ENCODE assay signal across 32 cellular contexts in the genomic region with DNA sequence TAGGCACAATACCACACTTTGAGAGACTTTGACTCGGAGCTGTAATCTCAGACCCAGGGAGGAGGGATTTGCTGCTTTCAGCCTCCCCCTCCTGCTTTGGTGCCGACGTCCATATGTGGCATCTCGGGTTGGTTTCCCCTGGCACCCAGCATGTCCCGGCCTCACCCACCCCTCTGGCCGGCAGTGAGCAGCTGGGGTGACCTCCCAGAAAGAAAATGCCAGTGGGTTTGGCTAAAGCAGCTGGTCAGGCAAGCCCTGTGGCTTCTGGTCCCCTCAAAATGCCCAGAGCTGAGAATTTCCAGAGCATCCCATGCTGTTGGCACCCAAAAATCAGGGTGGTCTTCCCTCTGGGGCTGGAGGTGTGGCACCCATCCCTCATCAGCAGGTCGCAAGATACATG.
"Had no signal": no experiment of that assay in that cellular context is flagged by ENCODE, and none has a peak within 500 bp of the region (broad histone marks: within the 10 kb centered on the region; RNA-seq: fewer than 3 reads in every experiment).

No MANE protein-coding gene starts in this region.

- H3K27me3 ChIP-seq: ascending aorta, brain microvascular endothelial cell, left lung, neutrophil, pancreas, vagina had no signal

- H3K36me3 Mint-ChIP-seq: activated naive CD4-positive, alpha-beta T cell treated with anti-CD3 and anti-CD28 coated beads, Interleukin-2, amount 50 U/mL, for 72 hours; immature natural killer cell; naive B cell had no signal

- H3K4me1 Mint-ChIP-seq: immature natural killer cell had no signal

- H3K9me3 ChIP-seq: ascending aorta, left lung, mucosa of descending colon, neutrophil, pancreas, prostate gland, vagina had no signal

- H3K36me3 ChIP-seq: ascending aorta, brain microvascular endothelial cell, left lung, neutrophil, prostate gland, vagina had no signal

- ATAC-seq: activated naive CD4-positive, alpha-beta T cell treated with anti-CD3 and anti-CD28 coated beads, Interleukin-2, amount 50 U/mL, for 72 hours; activated T-cell treated with anti-CD3 and anti-CD28 coated beads, Interleukin-2, amount 50 U/mL, for 72 hours; esophagus mucosa; left lung; mucosa of descending colon; pancreas; right cardiac atrium; stimulated activated naive CD8-positive, alpha-beta T cell treated with anti-CD3 and anti-CD28 coated beads, Interleukin-15, Interleukin-2, amounts not matched to agents 100 U/mL and 50 U/mL, for 24 hours had no signal

- H3K4me3 Mint-ChIP-seq: activated T-cell treated with anti-CD3 and anti-CD28 coated beads, Interleukin-2, amount 50 U/mL, for 72 hours; immature natural killer cell; naive B cell; nephron progenitor cell; T-helper 1 cell treated with Interleukin-12 subunit alpha and Interleukin-12 subunit beta and Interleukin-4 antibody, amounts not matched to agents 30 μg/mL and 1 μg/mL, for 36 hours; type B pancreatic cell had no signal

- H3K27ac ChIP-seq: ascending aorta, brain microvascular endothelial cell, left lung, neutrophil, prostate gland, vagina, VCaP had no signal

- H3K27ac Mint-ChIP-seq: activated naive CD4-positive, alpha-beta T cell treated with anti-CD3 and anti-CD28 coated beads, Interleukin-2, amount 50 U/mL, for 72 hours; activated T-cell treated with anti-CD3 and anti-CD28 coated beads, Interleukin-2, amount 50 U/mL, for 72 hours; immature natural killer cell; nephron progenitor cell; T-helper 1 cell treated with Interleukin-12 subunit alpha and Interleukin-12 subunit beta and Interleukin-4 antibody, amounts not matched to agents 30 μg/mL and 1 μg/mL, for 36 hours; type B pancreatic cell had no signal

- DNase-seq: activated CD4-positive, alpha-beta T cell treated with anti-CD3 and anti-CD28 coated beads for 4 hours; activated CD4-positive, alpha-beta T cell treated with anti-CD3 and anti-CD28 coated beads, Interleukin-2, amount 50 U/mL, for 4 hours; activated naive CD4-positive, alpha-beta T cell; activated T-cell treated with anti-CD3 and anti-CD28 coated beads for 4 hours; activated T-cell treated with anti-CD3 and anti-CD28 coated beads, Interleukin-2, amount 50 U/mL, for 72 hours; brain microvascular endothelial cell; cortex of kidney; foreskin fibroblast; head of caudate nucleus; immature natural killer cell; kidney glomerular epithelial cell; left lung; naive B cell; nephron progenitor cell; pancreas; right cardiac atrium; stimulated activated CD4-positive, alpha-beta T cell treated with anti-CD3 and anti-CD28 coated beads, Interleukin-4, amount 100 ng/mL, for 1 hour; stimulated activated naive CD8-positive, alpha-beta T cell treated with anti-CD3 and anti-CD28 coated beads, Interleukin-15, Interleukin-2, amounts not matched to agents 100 U/mL and 50 U/mL, for 24 hours; SW 1271; T-helper 9 cell had no signal

- H3K27me3 Mint-ChIP-seq: naive B cell, type B pancreatic cell had no signal

- H3K4me1 ChIP-seq: prostate gland had no signal

- H3K9me3 Mint-ChIP-seq: activated naive CD4-positive, alpha-beta T cell treated with anti-CD3 and anti-CD28 coated beads, Interleukin-2, amount 50 U/mL, for 72 hours; activated T-cell treated with anti-CD3 and anti-CD28 coated beads, Interleukin-2, amount 50 U/mL, for 72 hours; naive B cell; T-helper 1 cell treated with Interleukin-12 subunit alpha and Interleukin-12 subunit beta and Interleukin-4 antibody, amounts not matched to agents 30 μg/mL and 1 μg/mL, for 36 hours; type B pancreatic cell had no signal

- FAIRE-seq: endothelial cell of umbilical vein, pancreas, TTC549 had no signal

- H3K4me3 ChIP-seq: ascending aorta, left lung, mucosa of descending colon, pancreas, prostate gland, vagina had no signal
